ENCODE assay signal across 15 cellular contexts in genomic region chr16:84085271-84085667, GRCh38. TPM values are rescaled to one million over a fixed set of nuclear protein-coding genes. Genes with fewer than 3 reads are reported as not detected.
A peak's percentile ranks its signal among the peaks of the same experiment; 100 is the strongest.
DNase-seq lines count a peak whose midpoint lies in the region; ATAC-seq and TF ChIP-seq lines count a peak whose summit lies in the region.
"Had no signal": no experiment of that assay in that cellular context is flagged by ENCODE, and none has a peak within 500 bp of the region (broad histone marks: within the 10 kb centered on the region; RNA-seq: fewer than 3 reads in every experiment).

No MANE protein-coding gene starts in this region.

- no peak overlapping the region for H3K9ac ChIP-seq in BLaER1 treated with 17β-estradiol and CSF1 and Interleukin-3, amounts not matched to agents 10 nM and 100 nM
- H3K9ac ChIP-seq in SU-DHL-6 (ENCODE audit: low read length), result 0 out of 2 replicates have a peak overlapping the region, but pooled peaks have one; percentile 8
- H3K9ac ChIP-seq: SK-N-SH had no signal

- H3K9me2 ChIP-seq in SU-DHL-6 (replicated peaks; ENCODE audit: insufficient read depth, low read length), result no peaks in the 10 kb centered on the region
- H3K9me2 ChIP-seq: SK-N-SH had no signal

- H3K9me3 Mint-ChIP-seq in activated naive CD8-positive, alpha-beta T cell treated with anti-CD3 and anti-CD28 coated beads, Interleukin-2, amount 10 ng/mL, durations not matched to agents 7 days and 5 days, result no peaks in the 10 kb centered on the region
- no peaks in the 10 kb centered on the region for H3K9me3 Mint-ChIP-seq in activated naive CD8-positive, alpha-beta T cell treated with anti-CD3 and anti-CD28 coated beads for 36 hours
- H3K9me3 Mint-ChIP-seq: CD14-positive monocyte had no signal

- no peak for ATAC-seq in activated naive CD8-positive, alpha-beta T cell treated with anti-CD3 and anti-CD28 coated beads, Interleukin-2, amount 10 ng/mL, durations not matched to agents 7 days and 5 days (ENCODE audit: low read depth)
- no peak for ATAC-seq in HG03378 (IDR thresholded peaks at IDR 0.05; ENCODE audit: unreplicated experiment)

- no peaks in the 10 kb centered on the region for H3K9me3 ChIP-seq in BLaER1 treated with 17β-estradiol and CSF1 and Interleukin-3, amounts not matched to agents 10 nM and 100 nM (replicated peaks in 1 of 11)
- H3K9me3 ChIP-seq in KOPT-K1 (ENCODE audit: insufficient read depth, low read length, poor library complexity, severe bottlenecking) (no peaks in the 10 kb centered on the region), SU-DHL-6 (ENCODE audit: insufficient read depth, low read length) (no peaks in the 10 kb centered on the region)
- H3K9me3 ChIP-seq: Peyer's patch, SK-N-SH had no signal

- H3K27me3 Mint-ChIP-seq in activated naive CD8-positive, alpha-beta T cell treated with anti-CD3 and anti-CD28 coated beads, Interleukin-2, amount 10 ng/mL, durations not matched to agents 7 days and 5 days, result no peaks in the 10 kb centered on the region
- no peaks in the 10 kb centered on the region for H3K27me3 Mint-ChIP-seq in activated naive CD8-positive, alpha-beta T cell treated with anti-CD3 and anti-CD28 coated beads for 36 hours

- no peak for DNase-seq in activated naive CD8-positive, alpha-beta T cell treated with anti-CD3 and anti-CD28 coated beads, Interleukin-2, amount 10 ng/mL, durations not matched to agents 7 days and 5 days
- no peak for DNase-seq in activated naive CD8-positive, alpha-beta T cell treated with anti-CD3 and anti-CD28 coated beads for 36 hours
- DNase-seq in DMS53 treated with DMSO at 0.1 percent for 48 hours (lab: John Stamatoyannopoulos, UW; ENCODE audit: unreplicated experiment), result no peak
- no peak for DNase-seq in HCEC 1CT
- DNase-seq: NCI-H1436 treated with DMSO at 0.1 percent for 48 hours had no signal

- H4K20me1 ChIP-seq in BLaER1 treated with 17β-estradiol and CSF1 and Interleukin-3, amounts not matched to agents 10 nM and 100 nM, result peaks cover 55 to 93% (median 89%) of the 10 kb centered on the region in 11 experiments
- H4K20me1 ChIP-seq in SU-DHL-6 (ENCODE audit: low read depth, low read length), result no peaks in the 10 kb centered on the region

- H3K27ac Mint-ChIP-seq in activated naive CD8-positive, alpha-beta T cell treated with anti-CD3 and anti-CD28 coated beads, Interleukin-2, amount 10 ng/mL, durations not matched to agents 7 days and 5 days, result no peak overlapping the region
- no peak overlapping the region for H3K27ac Mint-ChIP-seq in activated naive CD8-positive, alpha-beta T cell treated with anti-CD3 and anti-CD28 coated beads for 36 hours

- H3K4me1 ChIP-seq in BLaER1 treated with 17β-estradiol and CSF1 and Interleukin-3, amounts not matched to agents 10 nM and 100 nM, result peaks cover 65 to 79% (median 73%) of the 10 kb centered on the region in 10 experiments

- peaks cover 52 to 86% (median 74%) of the 10 kb centered on the region in 11 experiments for H3K36me3 ChIP-seq in BLaER1 treated with 17β-estradiol and CSF1 and Interleukin-3, amounts not matched to agents 10 nM and 100 nM
- peaks cover 58% of the 10 kb centered on the region for H3K36me3 ChIP-seq in KOPT-K1 (ENCODE audit: insufficient read depth, low read length)
- peaks cover 10% of the 10 kb centered on the region; the same call in 1 of the 2 replicates for H3K36me3 ChIP-seq in SU-DHL-6 (ENCODE audit: low read length)

- POLR2A ChIA-PET in activated naive CD8-positive, alpha-beta T cell treated with anti-CD3 and anti-CD28 coated beads, Interleukin-2, amount 10 ng/mL, durations not matched to agents 7 days and 5 days (lab: Charles Lee), result no interaction called here

- peaks cover 43% of the 10 kb centered on the region for H3K4me1 Mint-ChIP-seq in activated naive CD8-positive, alpha-beta T cell treated with anti-CD3 and anti-CD28 coated beads, Interleukin-2, amount 10 ng/mL, durations not matched to agents 7 days and 5 days
- peaks cover 36% of the 10 kb centered on the region for H3K4me1 Mint-ChIP-seq in activated naive CD8-positive, alpha-beta T cell treated with anti-CD3 and anti-CD28 coated beads for 36 hours

- peaks cover 0 to 35% (median 0%) of the 10 kb centered on the region in 11 experiments; a peak in 6 of 22 replicates for H3K27me3 ChIP-seq in BLaER1 treated with 17β-estradiol and CSF1 and Interleukin-3, amounts not matched to agents 10 nM and 100 nM
- no peaks in the 10 kb centered on the region for H3K27me3 ChIP-seq in SU-DHL-6 (ENCODE audit: low read length)
- H3K27me3 ChIP-seq: Peyer's patch had no signal

- peaks cover 27% of the 10 kb centered on the region for H3K36me3 Mint-ChIP-seq in activated naive CD8-positive, alpha-beta T cell treated with anti-CD3 and anti-CD28 coated beads, Interleukin-2, amount 10 ng/mL, durations not matched to agents 7 days and 5 days
- peaks cover 30% of the 10 kb centered on the region for H3K36me3 Mint-ChIP-seq in activated naive CD8-positive, alpha-beta T cell treated with anti-CD3 and anti-CD28 coated beads for 36 hours

- TF ChIP-seq CTCF in SU-DHL-6 (IDR thresholded peaks at IDR 0.05; ENCODE audit: insufficient read depth, low read length, poor library complexity, severe bottlenecking), result no peak

- peak overlapping the region; percentile 72 to 94 (median 87) for H3K4me2 ChIP-seq in BLaER1 treated with 17β-estradiol and CSF1 and Interleukin-3, amounts not matched to agents 10 nM and 100 nM
- H3K4me2 ChIP-seq in SU-DHL-6 (ENCODE audit: low read depth, low read length, poor library complexity, severe bottlenecking), result peak overlapping the region; percentile 52
- H3K4me2 ChIP-seq: SK-N-SH had no signal

- no peaks in the 10 kb centered on the region for H3K79me2 ChIP-seq in SU-DHL-6 (ENCODE audit: insufficient read depth, low read length)

- peak overlapping the region; percentile 22 for H3K4me3 Mint-ChIP-seq in activated naive CD8-positive, alpha-beta T cell treated with anti-CD3 and anti-CD28 coated beads, Interleukin-2, amount 10 ng/mL, durations not matched to agents 7 days and 5 days
- no peak overlapping the region for H3K4me3 Mint-ChIP-seq in activated naive CD8-positive, alpha-beta T cell treated with anti-CD3 and anti-CD28 coated beads for 36 hours

- H3K27ac ChIP-seq in BLaER1 treated with 17β-estradiol and CSF1 and Interleukin-3, amounts not matched to agents 10 nM and 100 nM, result peak overlapping the region in 1 of 11 experiments; percentile 18; a peak in 1 of 22 replicates
- H3K27ac ChIP-seq in KOPT-K1 (ENCODE audit: low read depth, low read length, poor library complexity, severe bottlenecking) (peak overlapping the region; percentile 90), SU-DHL-6 (ENCODE audit: low read depth, low read length) (peak overlapping the region; percentile 76)
- H3K27ac ChIP-seq: Peyer's patch had no signal

- H2AFZ ChIP-seq in SU-DHL-6 (ENCODE audit: low read depth, low read length, severe bottlenecking), result no peak overlapping the region

- peak overlapping the region in 1 of 10 experiments; percentile 39; a peak in 2 of 20 replicates for H3K4me3 ChIP-seq in BLaER1 treated with 17β-estradiol and CSF1 and Interleukin-3, amounts not matched to agents 10 nM and 100 nM
- no peak overlapping the region for H3K4me3 ChIP-seq in SU-DHL-6 (ENCODE audit: insufficient read depth, low read length, poor library complexity, severe bottlenecking)
- H3K4me3 ChIP-seq: Peyer's patch had no signal

- H3F3A ChIP-seq in SU-DHL-6 (ENCODE audit: insufficient read depth), result peaks cover 31% of the 10 kb centered on the region; the same call in 1 of the 2 replicates

RNA-seq across cellular contexts. Expression of gene MBTPS1, which starts 31.5 kb away (rescaled TPM):
- total RNA-seq in activated naive CD8-positive, alpha-beta T cell treated with anti-CD3 and anti-CD28 coated beads, Interleukin-2, amount 10 ng/mL, durations not matched to agents 7 days and 5 days, result 10 to 100 TPM; 73.2 to 85.4 TPM
- total RNA-seq in activated naive CD8-positive, alpha-beta T cell treated with anti-CD3 and anti-CD28 coated beads for 36 hours, result 10 to 100 TPM; 29.6 to 30.2 TPM

RNA-seq across cellular contexts. Expression of gene SLC38A8, which starts 42.7 kb away (rescaled TPM):
- total RNA-seq in activated naive CD8-positive, alpha-beta T cell treated with anti-CD3 and anti-CD28 coated beads, Interleukin-2, amount 10 ng/mL, durations not matched to agents 7 days and 5 days, result not detected
- not detected for total RNA-seq in activated naive CD8-positive, alpha-beta T cell treated with anti-CD3 and anti-CD28 coated beads for 36 hours
- total RNA-seq: A172, H4, Peyer's patch had no signal

RNA-seq across cellular contexts. Expression of gene HSDL1, which starts 59.7 kb away (rescaled TPM):
- total RNA-seq in activated naive CD8-positive, alpha-beta T cell treated with anti-CD3 and anti-CD28 coated beads, Interleukin-2, amount 10 ng/mL, durations not matched to agents 7 days and 5 days, result 10 to 100 TPM; 10.7 to 12.5 TPM
- total RNA-seq in activated naive CD8-positive, alpha-beta T cell treated with anti-CD3 and anti-CD28 coated beads for 36 hours, result 10 to 100 TPM; 13.2 to 13.9 TPM

RNA-seq across cellular contexts. Expression of gene DNAAF1, which starts 59.8 kb away (rescaled TPM):
- not detected for total RNA-seq in activated naive CD8-positive, alpha-beta T cell treated with anti-CD3 and anti-CD28 coated beads, Interleukin-2, amount 10 ng/mL, durations not matched to agents 7 days and 5 days
- under 1 TPM in 1 of 2 experiments, not detected in 1; 0.33 TPM for total RNA-seq in activated naive CD8-positive, alpha-beta T cell treated with anti-CD3 and anti-CD28 coated beads for 36 hours
- total RNA-seq: M059J, Peyer's patch had no signal
